In genomic region chr1:145215061-145215460, GRCh38 we compare ENCODE assay signal across 9 cellular contexts. TPM values are rescaled to one million over a fixed set of nuclear protein-coding genes. Genes with fewer than 3 reads are reported as not detected.
DNase-seq lines count a peak whose midpoint lies in the region; ATAC-seq and TF ChIP-seq lines count a peak whose summit lies in the region.
"Not testable (repeated sequence)": the region's sequence is repeated elsewhere in the genome, so short reads cannot be mapped to it uniquely, and the experiment has no call there.
"Had no signal": no experiment of that assay in that cellular context is flagged by ENCODE, and none has a peak within 500 bp of the region (broad histone marks: within the 10 kb centered on the region; RNA-seq: fewer than 3 reads in every experiment).

No MANE protein-coding gene starts in this region.

- not testable (repeated sequence) for H3K79me2 ChIP-seq in DND-41 (ENCODE audit: insufficient read depth, low read length)

- not testable (repeated sequence) for ATAC-seq in DND-41 (ENCODE audit: insufficient read depth, low read depth); body of pancreas; natural killer cell treated with Interleukin-12 subunit alpha and Interleukin-12 subunit beta and Interleukin-15 and Interleukin-18, amount 100 ng/mL, for 72 hours

- not testable (repeated sequence) for H3K9me3 ChIP-seq in DND-41 (ENCODE audit: insufficient read depth, low read length, severe bottlenecking); SK-N-MC (ENCODE audit: low read depth, low read length); body of pancreas

- not testable (repeated sequence) for H3K9ac ChIP-seq in DND-41 (ENCODE audit: low read depth, low read length); SK-N-MC (ENCODE audit: insufficient read length)

- peak; percentile 27 for DNase-seq in DND-41
- not testable (repeated sequence) for DNase-seq in SK-N-MC (ENCODE audit: low read depth, low spot score)
- DNase-seq in activated CD8-positive, alpha-beta memory T cell treated with anti-CD3 and anti-CD28 coated beads, Interleukin-2, amount 50 U/mL, for 48 hours, result peak; percentile 79
- peak; percentile 60 to 71 (median 62) for DNase-seq in body of pancreas
- peak; percentile 77 for DNase-seq in cardiac septum (ENCODE audit: low spot score)
- peak; percentile 76 for DNase-seq in natural killer cell treated with Interleukin-12 subunit alpha and Interleukin-12 subunit beta and Interleukin-15 and Interleukin-18, amount 100 ng/mL, for 72 hours (ENCODE audit: low spot score)
- DNase-seq in stimulated activated CD4-positive, alpha-beta T cell treated with anti-CD3 and anti-CD28 coated beads, Interleukin-2, amount 100 ng/mL, for 4 hours (ENCODE audit: low read depth), result peak; percentile 36
- DNase-seq in type B pancreatic cell (ENCODE audit: extremely low spot score, unreplicated experiment), result peak; percentile 72

- not testable (repeated sequence) for H3K36me3 Mint-ChIP-seq in natural killer cell treated with Interleukin-12 subunit alpha and Interleukin-12 subunit beta and Interleukin-15 and Interleukin-18, amount 100 ng/mL, for 72 hours; type B pancreatic cell

- intact Hi-C loops in body of pancreas (cut with DNase I); cardiac septum (cut with DNase I): not testable (repeated sequence)

- not testable (repeated sequence) for H4K20me1 ChIP-seq in DND-41 (ENCODE audit: insufficient read depth, low read length)

- H3K4me1 ChIP-seq in DND-41 (ENCODE audit: insufficient read depth, low read length); body of pancreas: not testable (repeated sequence)

- not testable (repeated sequence) for H3K9me3 Mint-ChIP-seq in natural killer cell treated with Interleukin-12 subunit alpha and Interleukin-12 subunit beta and Interleukin-15 and Interleukin-18, amount 100 ng/mL, for 72 hours; type B pancreatic cell

- no CpG with 5 or more reads among the region's 35 CpGs for WGBS in body of pancreas, 2 donors

- H3K36me3 ChIP-seq in DND-41 (ENCODE audit: insufficient read depth, low read length); SK-N-MC (ENCODE audit: insufficient read depth, low read length); body of pancreas (replicated peaks in 1 of 2; ENCODE audit: insufficient read depth in 1 of 2, low read depth in 2 of 2): not testable (repeated sequence)

- not testable (repeated sequence) for TF ChIP-seq CTCF in DND-41 (IDR thresholded peaks at IDR 0.05; ENCODE audit: borderline replicate concordance, extremely low read depth, low read length, poor library complexity, severe bottlenecking); body of pancreas (IDR thresholded peaks at IDR 0.05); type B pancreatic cell (conservative IDR thresholded peaks at IDR 0.05)

- H3K4me3 Mint-ChIP-seq in natural killer cell treated with Interleukin-12 subunit alpha and Interleukin-12 subunit beta and Interleukin-15 and Interleukin-18, amount 100 ng/mL, for 72 hours; type B pancreatic cell: not testable (repeated sequence)

- not testable (repeated sequence) for H3K27me3 ChIP-seq in DND-41 (ENCODE audit: insufficient read depth, low read length, poor library complexity); body of pancreas

- H3K4me2 ChIP-seq in DND-41 (ENCODE audit: insufficient read depth, low read length), result not testable (repeated sequence)

- H3K27ac Mint-ChIP-seq in natural killer cell treated with Interleukin-12 subunit alpha and Interleukin-12 subunit beta and Interleukin-15 and Interleukin-18, amount 100 ng/mL, for 72 hours; type B pancreatic cell: not testable (repeated sequence)

- TF ChIP-seq POLR2A in body of pancreas (IDR thresholded peaks at IDR 0.05), result not testable (repeated sequence)

- H3K4me1 Mint-ChIP-seq in natural killer cell treated with Interleukin-12 subunit alpha and Interleukin-12 subunit beta and Interleukin-15 and Interleukin-18, amount 100 ng/mL, for 72 hours (ENCODE audit: low read depth in 2 of 2); type B pancreatic cell (ENCODE audit: unreplicated experiment): not testable (repeated sequence)

- H3K27ac ChIP-seq in DND-41 (ENCODE audit: low read length); SK-N-MC: not testable (repeated sequence)
- peak overlapping the region; percentile 76 to 87 (median 86) for H3K27ac ChIP-seq in body of pancreas

- H3K27me3 Mint-ChIP-seq in natural killer cell treated with Interleukin-12 subunit alpha and Interleukin-12 subunit beta and Interleukin-15 and Interleukin-18, amount 100 ng/mL, for 72 hours; type B pancreatic cell: not testable (repeated sequence)

- not testable (repeated sequence) for H2AFZ ChIP-seq in DND-41 (ENCODE audit: low read depth, low read length)

- H3K4me3 ChIP-seq in DND-41 (ENCODE audit: low read depth in 1 of 2, low read length in 2 of 2), result not testable (repeated sequence)
- H3K4me3 ChIP-seq in SK-N-MC (peak overlapping the region; percentile 58; the same call in 1 of the 2 replicates), body of pancreas (peak overlapping the region in 1 of 2 donors; percentile 19)

RNA-seq across cellular contexts. Expression of gene PPIAL4D, which starts 26.9 kb away (rescaled TPM):
- not detected for total RNA-seq in body of pancreas
- not detected for total RNA-seq in cardiac septum
- total RNA-seq in natural killer cell treated with Interleukin-12 subunit alpha and Interleukin-12 subunit beta and Interleukin-15 and Interleukin-18, amount 100 ng/mL, for 72 hours, result not detected
- not detected in 2 replicates for total RNA-seq in type B pancreatic cell (ENCODE audit: low replicate concordance)
- total RNA-seq: dermis blood vessel endothelial cell had no signal
